ENCODE assay signal across 20 cellular contexts in genomic region chr7:100111914-100112313, GRCh38. TPM values are rescaled to one million over a fixed set of nuclear protein-coding genes. Genes with fewer than 3 reads are reported as not detected.
DNase-seq lines count a peak whose midpoint lies in the region; ATAC-seq, FAIRE-seq and TF ChIP-seq lines count a peak whose summit lies in the region.
"Had no signal": no experiment of that assay in that cellular context is flagged by ENCODE, and none has a peak within 500 bp of the region (broad histone marks: within the 10 kb centered on the region; RNA-seq: fewer than 3 reads in every experiment).

No MANE protein-coding gene starts in this region.

- 75% methylated on average over 9 of the region's 13 CpGs for WGBS in K562 (ENCODE audit: insufficient coverage, low coverage, missing lambda C conversion rate)

- BruUV-seq in K562 (replicated peaks; lab: Mats Ljungman, UMichigan), result no TSS peak

- peak; percentile 42 for TF ChIP-seq CTCF in DOHH2 (IDR thresholded peaks at IDR 0.05; ENCODE audit: low read depth, low read length, poor library complexity, severe bottlenecking)
- TF ChIP-seq CTCF in K562 (IDR thresholded peaks at IDR 0.05 in 2 of 3, conservative IDR thresholded peaks at IDR 0.05 in 1 of 3; ENCODE audit: insufficient read depth in 2 of 3, low read depth in 1 of 3, low read length in 3 of 3), result peak in 2 of 3 experiments; percentile 2 to 17; a peak in 1 of 6 replicates
- TF ChIP-seq CTCF in brain microvascular endothelial cell (IDR thresholded peaks at IDR 0.05; ENCODE audit: low read depth, low read length, missing control alignments), result no peak

- DNase-seq in K562 (ENCODE audit: extremely low read depth in 1 of 4, low spot score in 3 of 4) (no peak), brain microvascular endothelial cell (no peak)
- no peak for DNase-seq in activated CD4-positive, alpha-beta T cell treated with anti-CD3 and anti-CD28 coated beads, Interleukin-2, amount 50 U/mL, for 48 hours
- DNase-seq: CD4-positive, CD25-positive, alpha-beta regulatory T cell; COR-L47; DMS 273 treated with DMSO at 0.1 percent for 48 hours; DMS79 treated with DMSO at 0.1 percent for 48 hours; GOT3; Kasumi-1; NCI-H1417; NCI-H1694 treated with DMSO at 0.1 percent for 48 hours; NCI-H446; NCI-H526; Peyer's patch; SW 1271 had no signal

- peak overlapping the region; percentile 75 for H3K4me2 ChIP-seq in BLaER1
- peak overlapping the region; percentile 30; the same call in 1 of the 2 replicates for H3K4me2 ChIP-seq in DOHH2 (ENCODE audit: low read length)
- H3K4me2 ChIP-seq in K562 (ENCODE audit: insufficient read depth, low read length), result no peak overlapping the region
- H3K4me2 ChIP-seq: A549 had no signal

- H3K9ac ChIP-seq in BLaER1, result peak overlapping the region; percentile 48; the same call in 1 of the 2 replicates
- H3K9ac ChIP-seq in K562 (ENCODE audit: insufficient read depth in 1 of 2, low read depth in 2 of 2, low read length in 2 of 2), result peak overlapping the region in 1 of 2 experiments; percentile 49; a peak in 1 of 4 replicates

- H3K27ac ChIP-seq in BLaER1, result peak overlapping the region; percentile 56
- no peak overlapping the region for H3K27ac ChIP-seq in DOHH2 (ENCODE audit: low read depth, low read length)
- H3K27ac ChIP-seq in K562 (ENCODE audit: extremely low read depth, low read depth, low read length), result no peak overlapping the region
- no peak overlapping the region for H3K27ac ChIP-seq in brain microvascular endothelial cell
- H3K27ac ChIP-seq: A549, Peyer's patch had no signal

- no peaks in the 10 kb centered on the region for H3K9me2 ChIP-seq in DOHH2 (replicated peaks; ENCODE audit: control insufficient read depth, low read length)

- TF ChIP-seq POLR2A in K562 (conservative IDR thresholded peaks at IDR 0.05), result no peak

- H3K9me1 ChIP-seq in K562 (ENCODE audit: control insufficient read depth, insufficient read depth, low read length), result peaks cover 3% of the 10 kb centered on the region

- POLR2A ChIA-PET in K562 (lab: Yijun Ruan, JAX), result interaction anchor here (1.5 to 5.9 kb wide), 2 partner anchors 10 to 13 kb away, joined by 6 to 47 read pairs; partner anchors contain the start of genes AP4M1 and MCM7

- CTCF ChIA-PET in K562 (lab: Yijun Ruan, JAX; ENCODE audit: low intra/inter-chr PET ratio), result no interaction called here

- H3K4me1 ChIP-seq in BLaER1 (peaks cover 18% of the 10 kb centered on the region), DOHH2 (ENCODE audit: control insufficient read depth, low read length) (peaks cover 11% of the 10 kb centered on the region), K562 (replicated peaks in 1 of 2; ENCODE audit: control insufficient read depth in 2 of 2, insufficient read depth in 2 of 2, low read length in 2 of 2) (peaks cover 2 to 28% of the 10 kb centered on the region in 2 experiments; a peak in 4 of 5 replicates)
- H3K4me1 ChIP-seq: A549, Peyer's patch had no signal

- H4K20me1 ChIP-seq in BLaER1, result no peaks in the 10 kb centered on the region
- no peaks in the 10 kb centered on the region for H4K20me1 ChIP-seq in DOHH2 (ENCODE audit: control insufficient read depth, insufficient read depth, low read depth, low read length)
- no peaks in the 10 kb centered on the region for H4K20me1 ChIP-seq in K562 (replicated peaks; ENCODE audit: control insufficient read depth, insufficient read depth, low read length)

- H3K4me3 ChIP-seq in BLaER1, result no peak overlapping the region
- H3K4me3 ChIP-seq in DOHH2 (ENCODE audit: low read length), result no peak overlapping the region
- no peak overlapping the region for H3K4me3 ChIP-seq in K562
- H3K4me3 ChIP-seq in brain microvascular endothelial cell (ENCODE audit: low read depth, low read length), result no peak overlapping the region
- H3K4me3 ChIP-seq: A549, Peyer's patch had no signal

- H3K9me3 ChIP-seq in BLaER1, result no peaks in the 10 kb centered on the region
- H3K9me3 ChIP-seq in DOHH2 (ENCODE audit: control insufficient read depth, insufficient read depth, low read length), result no peaks in the 10 kb centered on the region
- no peaks in the 10 kb centered on the region for H3K9me3 ChIP-seq in K562 (replicated peaks; ENCODE audit: control insufficient read depth, insufficient read depth, low read depth, low read length)
- H3K9me3 ChIP-seq: A549, Peyer's patch had no signal

- intact Hi-C loops in K562 (cut with micrococcal nuclease), result no loop called here

- in situ Hi-C loops in K562 (cut with MboI) (loop anchor here (10.0 kb wide), 1 partner anchor 1723 kb away; no protein-coding TSS in a partner anchor), brain microvascular endothelial cell (cut with HindIII; ENCODE audit: low pct_ligation_motif_present, low sequenced_read_pairs) (no loop called here)

- TF ChIP-seq EP300 in K562 (IDR thresholded peaks at IDR 0.05; ENCODE audit: low read length), result no peak

- H3K36me3 ChIP-seq in BLaER1 (peaks cover 91% of the 10 kb centered on the region), DOHH2 (ENCODE audit: control insufficient read depth, low read length) (peaks cover 69% of the 10 kb centered on the region), K562 (ENCODE audit: control insufficient read depth, insufficient read depth, low read length) (peaks cover 70% of the 10 kb centered on the region; the same call in 2 of the 3 replicates), brain microvascular endothelial cell (replicated peaks) (peaks cover 45% of the 10 kb centered on the region)

- FAIRE-seq in K562 (lab: Jason Lieb, UNC), result no peak
- FAIRE-seq: A549, GM18507 had no signal

- no peak overlapping the region for H2AFZ ChIP-seq in K562 (ENCODE audit: low read depth, low read length)

- no peak for TF ChIP-seq RAD21 in K562 (CRISPR knock-in tag; conservative IDR thresholded peaks at IDR 0.05 in 1 of 2, IDR thresholded peaks at IDR 0.05 in 1 of 2)

- no peaks in the 10 kb centered on the region for H3F3A ChIP-seq in DOHH2 (ENCODE audit: control insufficient read depth, insufficient read depth)

- no peaks in the 10 kb centered on the region for H3K79me2 ChIP-seq in DOHH2 (ENCODE audit: control insufficient read depth, low read length)
- no peaks in the 10 kb centered on the region for H3K79me2 ChIP-seq in K562 (ENCODE audit: control insufficient read depth, insufficient read depth, low read length)

- H3K27me3 ChIP-seq in BLaER1, result no peaks in the 10 kb centered on the region
- no peaks in the 10 kb centered on the region for H3K27me3 ChIP-seq in DOHH2 (ENCODE audit: control insufficient read depth, low read length)
- no peaks in the 10 kb centered on the region for H3K27me3 ChIP-seq in K562 (ENCODE audit: control insufficient read depth in 2 of 2, insufficient read depth in 2 of 2, low read length in 2 of 2)
- H3K27me3 ChIP-seq in brain microvascular endothelial cell (replicated peaks), result no peaks in the 10 kb centered on the region
- H3K27me3 ChIP-seq: Peyer's patch had no signal

- ATAC-seq in K562, result peak; percentile 15
- ATAC-seq: HCT116 had no signal

RNA-seq across cellular contexts. Expression of gene TAF6, which starts 7.2 kb away (rescaled TPM):
- 80.0 and 157 TPM in 2 replicates for total RNA-seq in K562 (2011; cell fraction: chromatin; rRNA removed; ENCODE audit: low replicate concordance)
- total RNA-seq in K562 (2011; cell fraction: nucleolus; rRNA removed), result 79.9 and 81.2 TPM in 2 replicates
- 59.5 and 72.2 TPM in 2 replicates for total RNA-seq in K562 (2011; cell fraction: nucleoplasm; rRNA removed)
- total RNA-seq in K562 (2014; rRNA removed) (21.3 and 36.4 TPM in 2 replicates), K562 (2014; rRNA removed; fragmentation: Illumina TruSeq; extraction: Trizol) (16.1 and 22.2 TPM in 2 replicates), K562 (2015; rRNA removed; fragmentation: Illumina TruSeq; extraction: Trizol) (17.9 and 21.5 TPM in 2 replicates), K562 (2021) (74.2 and 78.7 TPM in 2 replicates)
- polyA plus RNA-seq in K562 (2011; rRNA removed) (12.3 and 21.4 TPM in 2 replicates), K562 (2014; fragmentation: Illumina TruSeq; extraction: Trizol) (59.4 and 68.1 TPM in 2 replicates), K562 (2014; fragmentation: Nextera tagmentation; extraction: Ambion mirVana) (under 1 TPM; 0.78 to 0.83 TPM), K562 (2014; rRNA removed) (33.1 and 43.1 TPM in 2 replicates)
- polyA plus RNA-seq in K562 (2011; cell fraction: cytosol; rRNA removed), result 9.2 and 16.8 TPM in 2 replicates
- polyA plus RNA-seq in K562 (2011; cell fraction: nucleus; rRNA removed), result 43.8 and 63.6 TPM in 2 replicates
- polyA plus RNA-seq in K562 (2012), result 63.2 and 72.6 TPM in 2 replicates
- polyA minus RNA-seq in K562 (2011; rRNA and poly(A)+ RNA removed), result 12.3 and 15.9 TPM in 2 replicates
- polyA minus RNA-seq in K562 (2011; cell fraction: cytosol; rRNA and poly(A)+ RNA removed), result 23.7 and 37.7 TPM in 2 replicates
- polyA minus RNA-seq in K562 (2011; cell fraction: nucleus; rRNA and poly(A)+ RNA removed), result 15.6 and 19.7 TPM in 2 replicates

RNA-seq across cellular contexts. Expression of gene CNPY4, which starts 7.5 kb away (rescaled TPM):
- total RNA-seq in K562 (2011; cell fraction: chromatin; rRNA removed; ENCODE audit: low replicate concordance), result 6.2 and 14.1 TPM in 2 replicates
- 10.7 and 14.8 TPM in 2 replicates for total RNA-seq in K562 (2011; cell fraction: nucleolus; rRNA removed)
- 13.4 and 13.9 TPM in 2 replicates for total RNA-seq in K562 (2011; cell fraction: nucleoplasm; rRNA removed)
- total RNA-seq in K562 (2014; rRNA removed), result 5.9 and 7.6 TPM in 2 replicates
- total RNA-seq in K562 (2014; rRNA removed; fragmentation: Illumina TruSeq; extraction: Trizol), result 7.7 and 9.2 TPM in 2 replicates
- 10.2 and 11.2 TPM in 2 replicates for total RNA-seq in K562 (2015; rRNA removed; fragmentation: Illumina TruSeq; extraction: Trizol)
- 5.1 and 5.5 TPM in 2 replicates for total RNA-seq in K562 (2021)
- 4.9 and 7.0 TPM in 2 replicates for polyA plus RNA-seq in K562 (2011; rRNA removed)
- polyA plus RNA-seq in K562 (2011; cell fraction: cytosol; rRNA removed), result 3.9 and 5.4 TPM in 2 replicates
- polyA plus RNA-seq in K562 (2011; cell fraction: nucleus; rRNA removed), result 6.1 and 11.1 TPM in 2 replicates
- polyA plus RNA-seq in K562 (2012), result 6.5 and 8.9 TPM in 2 replicates
- polyA plus RNA-seq in K562 (2014; fragmentation: Illumina TruSeq; extraction: Trizol), result 6.4 and 8.6 TPM in 2 replicates
- polyA plus RNA-seq in K562 (2014; fragmentation: Nextera tagmentation; extraction: Ambion mirVana), result 1 to 10 TPM; 1.9 to 6.3 TPM
- polyA plus RNA-seq in K562 (2014; rRNA removed), result 6.3 and 7.0 TPM in 2 replicates
- 2.8 and 5.5 TPM in 2 replicates for polyA minus RNA-seq in K562 (2011; rRNA and poly(A)+ RNA removed)
- polyA minus RNA-seq in K562 (2011; cell fraction: cytosol; rRNA and poly(A)+ RNA removed), result 2.7 TPM in 1 of 2 replicates, not detected in the other
- 3.3 and 3.5 TPM in 2 replicates for polyA minus RNA-seq in K562 (2011; cell fraction: nucleus; rRNA and poly(A)+ RNA removed)

RNA-seq across cellular contexts. Expression of gene AP4M1, which starts 10.5 kb away (rescaled TPM):
- total RNA-seq in K562 (2011; cell fraction: chromatin; rRNA removed; ENCODE audit: low replicate concordance), result 35.5 and 59.8 TPM in 2 replicates
- total RNA-seq in K562 (2011; cell fraction: nucleolus; rRNA removed), result 50.4 and 51.6 TPM in 2 replicates
- 26.7 and 40.9 TPM in 2 replicates for total RNA-seq in K562 (2011; cell fraction: nucleoplasm; rRNA removed)
- total RNA-seq in K562 (2014; rRNA removed) (17.4 and 30.9 TPM in 2 replicates), K562 (2014; rRNA removed; fragmentation: Illumina TruSeq; extraction: Trizol) (11.0 and 12.2 TPM in 2 replicates), K562 (2015; rRNA removed; fragmentation: Illumina TruSeq; extraction: Trizol) (11.9 and 13.5 TPM in 2 replicates), K562 (2021) (21.8 and 25.2 TPM in 2 replicates)
- polyA plus RNA-seq in K562 (2011; rRNA removed) (12.7 and 14.1 TPM in 2 replicates), K562 (2014; fragmentation: Illumina TruSeq; extraction: Trizol) (16.4 and 18.0 TPM in 2 replicates), K562 (2014; fragmentation: Nextera tagmentation; extraction: Ambion mirVana) (1 to 10 TPM; 1.3 to 3.6 TPM), K562 (2014; rRNA removed) (15.6 and 19.6 TPM in 2 replicates)
- 14.1 and 21.2 TPM in 2 replicates for polyA plus RNA-seq in K562 (2011; cell fraction: cytosol; rRNA removed)
- 41.5 and 49.3 TPM in 2 replicates for polyA plus RNA-seq in K562 (2011; cell fraction: nucleus; rRNA removed)
- 15.8 and 27.8 TPM in 2 replicates for polyA plus RNA-seq in K562 (2012)
- 10.9 and 15.8 TPM in 2 replicates for polyA minus RNA-seq in K562 (2011; rRNA and poly(A)+ RNA removed)
- polyA minus RNA-seq in K562 (2011; cell fraction: cytosol; rRNA and poly(A)+ RNA removed), result 9.1 and 11.9 TPM in 2 replicates
- 12.1 and 17.2 TPM in 2 replicates for polyA minus RNA-seq in K562 (2011; cell fraction: nucleus; rRNA and poly(A)+ RNA removed)

RNA-seq across cellular contexts. Expression of gene MCM7, which starts 10.7 kb away (rescaled TPM):
- 414 and 758 TPM in 2 replicates for total RNA-seq in K562 (2011; cell fraction: chromatin; rRNA removed; ENCODE audit: low replicate concordance)
- 463 and 497 TPM in 2 replicates for total RNA-seq in K562 (2011; cell fraction: nucleolus; rRNA removed)
- total RNA-seq in K562 (2011; cell fraction: nucleoplasm; rRNA removed), result 263 and 349 TPM in 2 replicates
- total RNA-seq in K562 (2014; rRNA removed), result 560 and 610 TPM in 2 replicates
- 303 and 336 TPM in 2 replicates for total RNA-seq in K562 (2014; rRNA removed; fragmentation: Illumina TruSeq; extraction: Trizol)
- total RNA-seq in K562 (2015; rRNA removed; fragmentation: Illumina TruSeq; extraction: Trizol), result 408 and 410 TPM in 2 replicates
- 588 and 616 TPM in 2 replicates for total RNA-seq in K562 (2021)
- polyA plus RNA-seq in K562 (2011; rRNA removed), result 304 and 329 TPM in 2 replicates
- polyA plus RNA-seq in K562 (2011; cell fraction: cytosol; rRNA removed), result 333 and 730 TPM in 2 replicates
- polyA plus RNA-seq in K562 (2011; cell fraction: nucleus; rRNA removed), result 657 and 888 TPM in 2 replicates
- polyA plus RNA-seq in K562 (2012), result 488 and 498 TPM in 2 replicates
- polyA plus RNA-seq in K562 (2014; fragmentation: Illumina TruSeq; extraction: Trizol), result 437 and 491 TPM in 2 replicates
- polyA plus RNA-seq in K562 (2014; fragmentation: Nextera tagmentation; extraction: Ambion mirVana), result 100 to 1,000 TPM; 407 to 856 TPM
- 488 and 513 TPM in 2 replicates for polyA plus RNA-seq in K562 (2014; rRNA removed)
- 295 and 393 TPM in 2 replicates for polyA minus RNA-seq in K562 (2011; rRNA and poly(A)+ RNA removed)
- polyA minus RNA-seq in K562 (2011; cell fraction: cytosol; rRNA and poly(A)+ RNA removed), result 320 and 399 TPM in 2 replicates
- 299 and 305 TPM in 2 replicates for polyA minus RNA-seq in K562 (2011; cell fraction: nucleus; rRNA and poly(A)+ RNA removed)

RNA-seq across cellular contexts. Expression of gene MBLAC1, which starts 14.9 kb away (rescaled TPM):
- 0.56 and 1.9 TPM in 2 replicates for total RNA-seq in K562 (2011; cell fraction: chromatin; rRNA removed; ENCODE audit: low replicate concordance)
- total RNA-seq in K562 (2011; cell fraction: nucleolus; rRNA removed), result 2.0 and 2.1 TPM in 2 replicates
- 1.6 and 2.3 TPM in 2 replicates for total RNA-seq in K562 (2011; cell fraction: nucleoplasm; rRNA removed)
- 2.9 and 4.4 TPM in 2 replicates for total RNA-seq in K562 (2014; rRNA removed)
- 0.36 and 0.48 TPM in 2 replicates for total RNA-seq in K562 (2014; rRNA removed; fragmentation: Illumina TruSeq; extraction: Trizol)
- total RNA-seq in K562 (2015; rRNA removed; fragmentation: Illumina TruSeq; extraction: Trizol), result 0.98 TPM in 2 replicates
- 2.1 and 3.1 TPM in 2 replicates for total RNA-seq in K562 (2021)
- 0.52 and 0.54 TPM in 2 replicates for polyA plus RNA-seq in K562 (2011; rRNA removed)
- polyA plus RNA-seq in K562 (2011; cell fraction: cytosol; rRNA removed), result 0.50 and 2.0 TPM in 2 replicates
- polyA plus RNA-seq in K562 (2011; cell fraction: nucleus; rRNA removed), result 0.69 and 1.1 TPM in 2 replicates
- 1.3 and 1.5 TPM in 2 replicates for polyA plus RNA-seq in K562 (2012)
- 0.21 and 0.69 TPM in 2 replicates for polyA plus RNA-seq in K562 (2014; fragmentation: Illumina TruSeq; extraction: Trizol)
- under 1 TPM; 0.03 TPM for polyA plus RNA-seq in K562 (2014; fragmentation: Nextera tagmentation; extraction: Ambion mirVana)
- polyA plus RNA-seq in K562 (2014; rRNA removed), result 1.6 and 2.3 TPM in 2 replicates
- polyA minus RNA-seq in K562 (2011; rRNA and poly(A)+ RNA removed), result 0.15 TPM in 1 of 2 replicates, not detected in the other
- 0.95 TPM in 1 of 2 replicates, not detected in the other for polyA minus RNA-seq in K562 (2011; cell fraction: cytosol; rRNA and poly(A)+ RNA removed)
- polyA minus RNA-seq in K562 (2011; cell fraction: nucleus; rRNA and poly(A)+ RNA removed), result 0.54 and 1.1 TPM in 2 replicates
